Comparison of ENCODE assay signal across 26 cellular contexts in the genomic region with DNA sequence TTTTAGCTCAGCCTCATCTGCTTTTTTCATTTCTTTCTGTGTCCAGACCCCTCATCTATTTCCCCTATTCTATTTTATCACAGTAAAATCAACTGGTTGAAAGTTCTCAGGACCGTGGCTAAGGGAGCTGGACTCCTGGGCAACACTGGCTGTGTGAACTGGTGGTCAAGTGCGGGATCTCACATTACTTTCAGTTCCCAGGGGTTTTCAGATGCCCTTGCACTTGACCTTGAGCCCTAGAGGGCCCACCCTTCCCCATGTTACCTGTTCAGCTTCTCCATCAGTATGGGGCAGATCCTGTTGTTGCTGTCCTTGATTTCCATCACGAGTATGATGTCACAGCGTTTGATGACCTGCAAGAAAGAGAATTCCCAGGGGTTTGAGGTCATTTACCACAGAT. TPM values are rescaled to one million over a fixed set of nuclear protein-coding genes. Genes with fewer than 3 reads are reported as not detected.
"Had no signal": no experiment of that assay in that cellular context is flagged by ENCODE, and none has a peak within 500 bp of the region (broad histone marks: within the 10 kb centered on the region; RNA-seq: fewer than 3 reads in every experiment).

No MANE protein-coding gene starts in this region.

- H3K36me3 ChIP-seq: colonic mucosa, gastrocnemius medialis, heart right ventricle, neutrophil, sigmoid colon, stomach, thoracic aorta, transverse colon had no signal

- FAIRE-seq: islet of Langerhans had no signal

- H3K4me3 Mint-ChIP-seq: naive thymus-derived CD8-positive, alpha-beta T cell had no signal

- H3K27me3 ChIP-seq: colonic mucosa, gastrocnemius medialis, neutrophil, sigmoid colon, stomach, transverse colon had no signal

- DNase-seq: colonic mucosa; dorsolateral prefrontal cortex; effector CD8-positive, alpha-beta T cell; gastrocnemius medialis; heart right ventricle; hypothalamus; kidney glomerular epithelial cell; mammary epithelial cell; mucosa of descending colon; naive thymus-derived CD8-positive, alpha-beta T cell; posterior cingulate gyrus; sigmoid colon; stimulated activated CD4-positive, alpha-beta T cell treated with anti-CD3 and anti-CD28 coated beads, Interleukin-2, amount 100 ng/mL, for 24 hours; stimulated activated CD4-positive, alpha-beta T cell treated with anti-CD3 and anti-CD28 coated beads, Interleukin-4, amount 100 ng/mL, for 4 hours; stimulated activated naive CD4-positive, alpha-beta T cell; stomach; substantia nigra; transverse colon had no signal

- H3K4me3 ChIP-seq: colonic mucosa, dorsolateral prefrontal cortex, gastrocnemius medialis, heart right ventricle, mucosa of descending colon, sigmoid colon, skin epidermis, stomach, thoracic aorta, transverse colon had no signal

- H3K9me3 ChIP-seq: colonic mucosa, gastrocnemius medialis, heart right ventricle, mucosa of descending colon, neutrophil, sigmoid colon, stomach, thoracic aorta, transverse colon had no signal

- H3K27ac Mint-ChIP-seq: naive thymus-derived CD8-positive, alpha-beta T cell had no signal

- H3K27ac ChIP-seq: colonic mucosa, dorsolateral prefrontal cortex, gastrocnemius medialis, heart right ventricle, neutrophil, sigmoid colon, skin epidermis, stomach, thoracic aorta, transverse colon had no signal

- ATAC-seq: esophagus mucosa; gastrocnemius medialis; heart right ventricle; mucosa of descending colon; naive thymus-derived CD8-positive, alpha-beta T cell had no signal

- H3K4me1 ChIP-seq: colonic mucosa, gastrocnemius medialis, sigmoid colon, transverse colon had no signal

RNA-seq across cellular contexts. Expression of a gene that starts 2.8 kb away (rescaled TPM):
- total RNA-seq: fibroblast of lung, mammary epithelial cell, osteocyte had no signal
- polyA plus RNA-seq: fibroblast of lung; mammary epithelial cell; naive thymus-derived CD8-positive, alpha-beta T cell; neural cell had no signal
